Comparison of ENCODE assay signal across 15 cellular contexts in genomic region chr6:106751501-106752252, GRCh38.
DNase-seq lines count a peak whose midpoint lies in the region; ATAC-seq, FAIRE-seq and TF ChIP-seq lines count a peak whose summit lies in the region.
"Had no signal": no experiment of that assay in that cellular context is flagged by ENCODE, and none has a peak within 500 bp of the region (broad histone marks: within the 10 kb centered on the region; RNA-seq: fewer than 3 reads in every experiment).

No MANE protein-coding gene starts in this region.

- H3K27ac Mint-ChIP-seq in stimulated activated naive B cell treated with anti-CD40 and anti-IgM and Interleukin-4, amounts not matched to agents 10 μg/mL and 1 μg/mL and 100 μg/mL, for 72 hours: no peak overlapping the region

- ATAC-seq in pancreas: peak; percentile 70 to 91 (median 88)
- ATAC-seq in stimulated activated naive B cell treated with anti-CD40 and anti-IgM and Interleukin-4, amounts not matched to agents 10 μg/mL and 1 μg/mL and 100 μg/mL, for 72 hours (replicated peaks): no peak
- no peak for ATAC-seq in left ventricle myocardium superior

- POLR2A ChIA-PET in GM10248 (lab: Yijun Ruan, JAX): no interaction called here

- no TSS peak for BruUV-seq in mammary epithelial cell (replicated peaks; lab: Mats Ljungman, UMichigan)

- H3K4me1 ChIP-seq in mammary epithelial cell (ENCODE audit: insufficient read depth, low read length) (peaks cover 40% of the 10 kb centered on the region), pancreas (peaks cover 17 to 36% (median 23%) of the 10 kb centered on the region in 3 donors)

- dilution Hi-C loops in mammary epithelial cell (cut with HindIII; ENCODE audit: low sequenced_read_pairs): no loop called here

- no peak overlapping the region for H3K4me3 Mint-ChIP-seq in stimulated activated naive B cell treated with anti-CD40 and anti-IgM and Interleukin-4, amounts not matched to agents 10 μg/mL and 1 μg/mL and 100 μg/mL, for 72 hours
- H3K4me3 Mint-ChIP-seq: immature natural killer cell had no signal

- H3K27ac ChIP-seq in mammary epithelial cell (ENCODE audit: insufficient read depth, low read depth, low read length) (peak overlapping the region; percentile 91), pancreas (peak overlapping the region in 3 of 4 donors; percentile 14 to 76 (median 35))
- H3K27ac ChIP-seq: esophagus squamous epithelium, parathyroid adenoma had no signal

- TF ChIP-seq CTCF in mammary epithelial cell (conservative IDR thresholded peaks at IDR 0.05 in 1 of 2, IDR thresholded peaks at IDR 0.05 in 1 of 2; ENCODE audit: extremely low read depth in 1 of 2, insufficient read depth in 1 of 2, low read depth in 1 of 2, low read length in 2 of 2): peak in 1 of 2 donors; percentile 25
- no peak for TF ChIP-seq CTCF in pancreas (IDR thresholded peaks at IDR 0.05)
- no peak for TF ChIP-seq CTCF in GM10248 (IDR thresholded peaks at IDR 0.05; ENCODE audit: control extremely low read depth, extremely low read depth, low read depth, missing control alignments)

- H3K36me3 ChIP-seq in mammary epithelial cell (ENCODE audit: insufficient read depth, low read length) (no peaks in the 10 kb centered on the region), pancreas (peaks cover 0 to 14% (median 0%) of the 10 kb centered on the region in 3 donors)
- H3K36me3 ChIP-seq: esophagus squamous epithelium had no signal

- no peak for FAIRE-seq in pancreas (lab: Jason Lieb, UNC)
- FAIRE-seq: TTC549 had no signal

- in situ Hi-C loops in mammary epithelial cell (cut with MboI; ENCODE audit: low sequenced_read_pairs in 2 of 2): no loop called here

- H3K9me3 ChIP-seq in mammary epithelial cell (replicated peaks; ENCODE audit: insufficient read depth, low read length) (no peaks in the 10 kb centered on the region), pancreas (no peaks in the 10 kb centered on the region)
- H3K9me3 ChIP-seq: esophagus squamous epithelium had no signal

- DNase-seq in ELF-1 (ENCODE audit: low read depth, low spot score): peak; percentile 63
- DNase-seq in NCI-H2029 treated with DMSO at 0.1 percent for 48 hours (lab: John Stamatoyannopoulos, UW): peak; percentile 79
- DNase-seq in mammary epithelial cell: peak; percentile 100
- DNase-seq in pancreas: peak in 5 of 6 donors; percentile 76 to 90 (median 82)
- no peak for DNase-seq in stimulated activated naive B cell treated with anti-CD40 and anti-IgM and Interleukin-4, amounts not matched to agents 10 μg/mL and 1 μg/mL and 100 μg/mL, for 72 hours
- no peak for DNase-seq in left ventricle myocardium superior
- no peak for DNase-seq in foreskin melanocyte
- no peak for DNase-seq in GM10248 (ENCODE audit: extremely low spot score)
- DNase-seq: DND-41; esophagus squamous epithelium; immature natural killer cell; Karpas-422; stimulated activated CD4-positive, alpha-beta T cell treated with anti-CD3 and anti-CD28 coated beads, Interleukin-4, amount 100 ng/mL, for 4 hours had no signal

- no peaks in the 10 kb centered on the region for H3K36me3 Mint-ChIP-seq in stimulated activated naive B cell treated with anti-CD40 and anti-IgM and Interleukin-4, amounts not matched to agents 10 μg/mL and 1 μg/mL and 100 μg/mL, for 72 hours
- H3K36me3 Mint-ChIP-seq: immature natural killer cell had no signal

- no peaks in the 10 kb centered on the region for H4K20me1 ChIP-seq in mammary epithelial cell (ENCODE audit: insufficient read depth, low read length)

- 34% methylated on average over 5 of the region's 6 CpGs for WGBS in mammary epithelial cell (ENCODE audit: low coverage, missing lambda C conversion rate)
- 44 to 47% methylated on average over 6 of the region's 6 CpGs for WGBS in pancreas, 2 donors

- H3K9ac ChIP-seq in mammary epithelial cell (ENCODE audit: insufficient read depth, low read length): peak overlapping the region; percentile 62
- H3K9ac ChIP-seq: parathyroid adenoma had no signal

- H3K79me2 ChIP-seq in mammary epithelial cell (ENCODE audit: insufficient read depth, low read length): no peaks in the 10 kb centered on the region
- H3K79me2 ChIP-seq: parathyroid adenoma had no signal

- H3K4me2 ChIP-seq in mammary epithelial cell (ENCODE audit: insufficient read depth, low read depth, low read length): no peak overlapping the region

- H2AFZ ChIP-seq in mammary epithelial cell (ENCODE audit: low read depth, low read length): no peak overlapping the region

- H3K27me3 ChIP-seq in mammary epithelial cell (ENCODE audit: insufficient read depth, low read length) (no peaks in the 10 kb centered on the region), pancreas (no peaks in the 10 kb centered on the region)
- H3K27me3 ChIP-seq: esophagus squamous epithelium had no signal

- intact Hi-C loops in mammary epithelial cell (cut with micrococcal nuclease): loop anchor here (1.0 to 5.0 kb wide), 3 partner anchors 46 to 224 kb away; partner anchors contain the start of genes QRSL1 and RTN4IP1
- intact Hi-C loops in pancreas (cut with DNase I): no loop called here
- intact Hi-C loops in left ventricle myocardium superior (cut with micrococcal nuclease): no loop called here

- no peaks in the 10 kb centered on the region for H3K27me3 Mint-ChIP-seq in stimulated activated naive B cell treated with anti-CD40 and anti-IgM and Interleukin-4, amounts not matched to agents 10 μg/mL and 1 μg/mL and 100 μg/mL, for 72 hours

- H3K4me3 ChIP-seq in mammary epithelial cell (replicated peaks in 1 of 3; ENCODE audit: insufficient read depth in 1 of 3, low read depth in 2 of 3, low read length in 3 of 3) (no peak overlapping the region), pancreas (no peak overlapping the region)
- H3K4me3 ChIP-seq: esophagus squamous epithelium had no signal

- H3K4me1 Mint-ChIP-seq in stimulated activated naive B cell treated with anti-CD40 and anti-IgM and Interleukin-4, amounts not matched to agents 10 μg/mL and 1 μg/mL and 100 μg/mL, for 72 hours: peaks cover 7 to 9% of the 10 kb centered on the region in 2 donors
- H3K4me1 Mint-ChIP-seq: immature natural killer cell had no signal

- CTCF ChIA-PET in mammary epithelial cell (lab: Charles Lee; ENCODE audit: low non-redundant PET): interaction anchor here (0.6 kb wide), 1 partner anchor 54 kb away, joined by 5 read pairs; no protein-coding TSS in a partner anchor
- CTCF ChIA-PET in GM10248 (lab: Yijun Ruan, JAX): no interaction called here

- no peaks in the 10 kb centered on the region for H3K9me3 Mint-ChIP-seq in stimulated activated naive B cell treated with anti-CD40 and anti-IgM and Interleukin-4, amounts not matched to agents 10 μg/mL and 1 μg/mL and 100 μg/mL, for 72 hours
- H3K9me3 Mint-ChIP-seq: immature natural killer cell had no signal

Comparison
In these comparisons a context has a peak if more than half of its experiments do, and no peak if none do; other contexts are left out.
1. DNase-seq: peak in ELF-1 (single experiment), NCI-H2029 treated with DMSO at 0.1 percent for 48 hours (single experiment), mammary epithelial cell (single experiment) and pancreas (5 of 6); none in stimulated activated naive B cell treated with anti-CD40 and anti-IgM and Interleukin-4, amounts not matched to agents 10 μg/mL and 1 μg/mL and 100 μg/mL, for 72 hours (single experiment), left ventricle myocardium superior (single experiment), foreskin melanocyte (single experiment) and GM10248 (single experiment).
2. ATAC-seq: peak in pancreas (4 of 4); none in stimulated activated naive B cell treated with anti-CD40 and anti-IgM and Interleukin-4, amounts not matched to agents 10 μg/mL and 1 μg/mL and 100 μg/mL, for 72 hours (0 of 2) and left ventricle myocardium superior (single experiment).